In the genomic region with DNA sequence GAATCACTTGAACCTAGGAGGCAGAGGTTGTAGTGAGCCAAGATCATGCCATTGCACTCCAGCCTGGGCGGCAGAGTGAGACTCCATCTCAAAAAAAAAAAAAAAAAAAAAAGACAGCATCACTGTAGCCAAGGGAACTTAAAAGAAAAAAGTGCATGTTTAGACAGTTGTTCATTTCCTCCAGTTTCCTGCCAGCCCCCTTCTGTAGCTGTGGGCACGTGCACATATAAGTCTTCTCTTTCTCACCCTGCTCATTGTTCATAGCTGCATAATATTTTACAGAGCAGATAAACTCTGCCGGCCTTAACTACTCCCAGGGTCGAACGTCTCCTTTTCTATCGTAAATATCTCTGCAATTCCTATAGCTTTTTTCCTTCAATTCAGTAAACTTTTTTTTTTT, we compare ENCODE assay signal across 24 cellular contexts.
"Had no signal": no experiment of that assay in that cellular context is flagged by ENCODE, and none has a peak within 500 bp of the region (broad histone marks: within the 10 kb centered on the region; RNA-seq: fewer than 3 reads in every experiment).

No MANE protein-coding gene starts in this region.

- H3K27ac ChIP-seq: breast epithelium, colonic mucosa, dorsolateral prefrontal cortex, spleen, thoracic aorta, WERI-Rb-1 had no signal

- DNase-seq: activated CD4-positive, alpha-beta T cell treated with anti-CD3 and anti-CD28 coated beads, Interleukin-2, amount 50 U/mL, for 1 hour; activated CD8-positive, alpha-beta memory T cell treated with anti-CD3 and anti-CD28 coated beads, Interleukin-2, amount 10 ng/mL, durations not matched to agents 7 days and 5 days; activated CD8-positive, alpha-beta T cell treated with anti-CD3 and anti-CD28 coated beads, Interleukin-2, amount 10 ng/mL, durations not matched to agents 7 days and 5 days; activated naive CD4-positive, alpha-beta T cell; activated T-cell treated with anti-CD3 and anti-CD28 coated beads, Interleukin-2, amount 50 U/mL, for 72 hours; cerebellar nuclear complex; colonic mucosa; effector memory CD4-positive, alpha-beta T cell; erythroblast; hippocampal formation; left colon; midbrain; occipital lobe; stimulated activated CD4-positive, alpha-beta T cell treated with anti-CD3 and anti-CD28 coated beads, Interleukin-2, amount 100 ng/mL, for 48 hours; T-helper 17 cell; T1000; trophoblast cell; WERI-Rb-1 had no signal

- H3K9me3 ChIP-seq: breast epithelium, colonic mucosa, thoracic aorta had no signal

- H3K27me3 ChIP-seq: breast epithelium, colonic mucosa, dorsolateral prefrontal cortex, spleen had no signal

- H3K36me3 ChIP-seq: breast epithelium, colonic mucosa, spleen, thoracic aorta, WERI-Rb-1 had no signal

- FAIRE-seq: kidney, urothelium cell line had no signal

- H3K4me3 ChIP-seq: breast epithelium, colonic mucosa, dorsolateral prefrontal cortex, spleen, thoracic aorta had no signal
